Comparison of ENCODE assay signal across 1 cellular context in genomic region chr1:104746994-104747393, GRCh38.
TF ChIP-seq lines count a peak whose summit lies in the region.

No MANE protein-coding gene starts in this region.

TF ChIP-seq in GM12878, 131 proteins besides CTCF, POLR2A, EP300 and RAD21 (continued from another document):
- TF ChIP-seq, protein P1, sequence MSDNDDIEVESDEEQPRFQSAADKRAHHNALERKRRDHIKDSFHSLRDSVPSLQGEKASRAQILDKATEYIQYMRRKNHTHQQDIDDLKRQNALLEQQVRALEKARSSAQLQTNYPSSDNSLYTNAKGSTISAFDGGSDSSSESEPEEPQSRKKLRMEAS (IDR thresholded peaks at IDR 0.05; ENCODE audit: low read depth, low read length) = no peak
- no peak for TF ChIP-seq NRF1 (conservative IDR thresholded peaks at IDR 0.05; ENCODE audit: low read depth, low read length)
